ENCODE assay signal across 8 cellular contexts in the genomic region with DNA sequence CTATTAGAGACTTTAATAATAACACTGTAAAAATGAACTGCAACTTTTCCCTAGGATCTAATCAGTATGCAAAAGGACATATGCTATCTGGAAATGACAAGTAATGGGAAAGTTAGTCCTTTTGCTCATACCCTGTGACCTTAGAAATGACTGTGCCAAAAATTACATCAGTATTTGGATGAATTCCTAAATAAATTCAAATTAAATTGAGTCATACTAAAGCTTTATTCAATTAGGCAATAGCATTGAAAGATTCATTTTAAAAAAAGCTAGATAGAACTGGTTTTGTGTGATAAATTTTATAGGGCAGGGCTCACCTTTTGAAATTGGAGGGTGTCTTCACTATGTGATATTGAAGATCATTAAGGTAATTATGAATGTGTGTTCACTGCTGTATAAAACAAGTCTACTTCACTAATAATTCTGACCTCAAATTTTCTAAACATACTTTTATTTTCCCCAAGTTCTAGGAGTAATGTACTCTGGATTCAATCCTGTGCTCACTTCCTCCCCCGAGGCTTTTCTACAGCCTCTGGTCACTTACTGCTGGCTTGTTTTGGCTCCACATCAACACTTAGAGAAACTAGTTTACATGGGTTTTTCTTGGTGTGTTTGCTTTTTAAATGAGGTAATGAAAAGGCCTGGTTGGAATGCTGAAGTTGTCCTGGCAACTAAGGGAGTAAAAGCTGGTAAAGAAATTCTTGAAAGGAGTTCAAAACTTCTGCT. TPM values are rescaled to one million over a fixed set of nuclear protein-coding genes. Genes with fewer than 3 reads are reported as not detected.
DNase-seq lines count a peak whose midpoint lies in the region; ATAC-seq, FAIRE-seq and TF ChIP-seq lines count a peak whose summit lies in the region.

No MANE protein-coding gene starts in this region.

- H3K9me3 Mint-ChIP-seq in HFFc6: no peaks in the 10 kb centered on the region

- no peak for TF ChIP-seq EP300 in ovary (IDR thresholded peaks at IDR 0.05)

- intact Hi-C loops in ovary (cut with DNase I): loop anchor here in 1 of 4 donors (5.0 kb wide), 1 partner anchor 138 kb away; no protein-coding TSS in a partner anchor

- H3K27me3 ChIP-seq in kidney epithelial cell (ENCODE audit: control insufficient read depth, insufficient read depth, low read length) (no peaks in the 10 kb centered on the region), ovary (no peaks in the 10 kb centered on the region)

- WGBS in ovary, 3 donors: 0 to 2% (median 2%) methylated on average over 1 of the region's 1 CpG

- no peaks in the 10 kb centered on the region; the same call in 1 of the 2 replicates for H3K27me3 Mint-ChIP-seq in HFFc6 (ENCODE audit: insufficient read depth)

- peak overlapping the region; percentile 93 for H3K27ac Mint-ChIP-seq in HFFc6

- no peaks in the 10 kb centered on the region for H3K4me1 ChIP-seq in ovary (ENCODE audit: insufficient read depth)

- no peak for TF ChIP-seq POLR2A in ovary (IDR thresholded peaks at IDR 0.05)

- H3K4me3 ChIP-seq in kidney epithelial cell (ENCODE audit: low read depth, low read length) (no peak overlapping the region), ovary (no peak overlapping the region)

- H3K36me3 Mint-ChIP-seq in HFFc6 (ENCODE audit: low read depth): no peaks in the 10 kb centered on the region

- no peaks in the 10 kb centered on the region for H3K9me3 ChIP-seq in ovary

- no peak overlapping the region for H3K27ac ChIP-seq in ovary

- peak overlapping the region; percentile 33; the same call in 1 of the 2 replicates for H3K4me3 Mint-ChIP-seq in HFFc6

- peaks cover 46% of the 10 kb centered on the region for H3K4me1 Mint-ChIP-seq in HFFc6 (ENCODE audit: low read depth)

- FAIRE-seq in HTR-8/SVneo (lab: Jason Lieb, UNC): no peak

- TF ChIP-seq CTCF in HFFc6 (IDR thresholded peaks at IDR 0.05) (no peak), kidney epithelial cell (IDR thresholded peaks at IDR 0.05; ENCODE audit: insufficient read depth, low read length, poor library complexity, severe bottlenecking) (no peak), ovary (IDR thresholded peaks at IDR 0.05) (no peak)

- peak; percentile 87 for DNase-seq in HFFc6
- peak; percentile 58 for DNase-seq in brain pericyte (ENCODE audit: low read depth, low spot score)
- peak; percentile 53 for DNase-seq in kidney epithelial cell (ENCODE audit: low read depth)
- peak; percentile 95 for DNase-seq in stromal cell of bone marrow (ENCODE audit: low read depth)
- no peak for DNase-seq in HTR-8/SVneo (ENCODE audit: insufficient read length, low spot score)
- no peak for DNase-seq in NCI-H1105 (lab: John Stamatoyannopoulos, UW)
- DNase-seq in ovary: no peak

- ATAC-seq in GM19452 (IDR thresholded peaks at IDR 0.05; ENCODE audit: unreplicated experiment): no peak

- H3K36me3 ChIP-seq in kidney epithelial cell (ENCODE audit: control insufficient read depth, insufficient read depth, low read length): no peaks in the 10 kb centered on the region
- no peaks in the 10 kb centered on the region for H3K36me3 ChIP-seq in ovary

RNA-seq across cellular contexts. Expression of a gene that starts 44.4 kb away (rescaled TPM):
- not detected for total RNA-seq in HFFc6 (2021; fragmentation: NEBNext Ultra II Directional; extraction: Animal tissue kit (Norgen Biotek cat#: 25700))
- total RNA-seq in kidney epithelial cell: not detected in 2 replicates
- 1 to 10 TPM in 1 of 7 donors, under 1 TPM in 2, not detected in 4; 0.23 to 1.4 (median 0.46) TPM for total RNA-seq in ovary
- 1 to 10 TPM in 1 of 2 donors, under 1 TPM in 1; 0.07 to 2.5 TPM for polyA plus RNA-seq in ovary

Comparison
In these comparisons a context has a peak if more than half of its experiments do, and no peak if none do; other contexts are left out.
1. DNase-seq: peak in HFFc6 (single experiment), brain pericyte (single experiment), kidney epithelial cell (single experiment) and stromal cell of bone marrow (single experiment); none in HTR-8/SVneo (single experiment), NCI-H1105 (single experiment) and ovary (0 of 5).